Comparison of ENCODE assay signal across 1 cellular context in the genomic region with DNA sequence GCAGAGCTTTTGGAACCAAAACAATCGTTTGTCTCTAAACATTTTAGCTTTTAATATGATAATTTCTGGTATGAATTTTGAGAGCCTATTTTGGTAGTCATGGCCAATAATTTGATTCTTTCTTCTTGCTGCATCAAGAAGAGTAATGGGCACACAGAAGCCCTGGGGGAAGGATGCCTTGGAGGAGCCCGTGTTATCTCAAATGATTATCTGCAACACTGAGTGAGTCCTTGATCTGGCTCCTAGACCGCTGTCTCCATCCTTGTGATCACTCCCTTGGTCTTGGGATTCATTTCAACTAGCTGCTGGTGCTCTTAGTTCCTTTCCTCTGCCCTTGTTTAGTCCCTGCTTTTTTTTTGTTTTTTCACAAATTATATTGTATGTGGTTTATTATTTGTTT.
TF ChIP-seq lines count a peak whose summit lies in the region.

No MANE protein-coding gene starts in this region.

TF ChIP-seq in SK-N-SH treated with all-trans-retinoic acid at 6 μM for 48 hours, 23 proteins besides CTCF, POLR2A, EP300 and RAD21 (continued from another document):
- TF ChIP-seq, protein P1, sequence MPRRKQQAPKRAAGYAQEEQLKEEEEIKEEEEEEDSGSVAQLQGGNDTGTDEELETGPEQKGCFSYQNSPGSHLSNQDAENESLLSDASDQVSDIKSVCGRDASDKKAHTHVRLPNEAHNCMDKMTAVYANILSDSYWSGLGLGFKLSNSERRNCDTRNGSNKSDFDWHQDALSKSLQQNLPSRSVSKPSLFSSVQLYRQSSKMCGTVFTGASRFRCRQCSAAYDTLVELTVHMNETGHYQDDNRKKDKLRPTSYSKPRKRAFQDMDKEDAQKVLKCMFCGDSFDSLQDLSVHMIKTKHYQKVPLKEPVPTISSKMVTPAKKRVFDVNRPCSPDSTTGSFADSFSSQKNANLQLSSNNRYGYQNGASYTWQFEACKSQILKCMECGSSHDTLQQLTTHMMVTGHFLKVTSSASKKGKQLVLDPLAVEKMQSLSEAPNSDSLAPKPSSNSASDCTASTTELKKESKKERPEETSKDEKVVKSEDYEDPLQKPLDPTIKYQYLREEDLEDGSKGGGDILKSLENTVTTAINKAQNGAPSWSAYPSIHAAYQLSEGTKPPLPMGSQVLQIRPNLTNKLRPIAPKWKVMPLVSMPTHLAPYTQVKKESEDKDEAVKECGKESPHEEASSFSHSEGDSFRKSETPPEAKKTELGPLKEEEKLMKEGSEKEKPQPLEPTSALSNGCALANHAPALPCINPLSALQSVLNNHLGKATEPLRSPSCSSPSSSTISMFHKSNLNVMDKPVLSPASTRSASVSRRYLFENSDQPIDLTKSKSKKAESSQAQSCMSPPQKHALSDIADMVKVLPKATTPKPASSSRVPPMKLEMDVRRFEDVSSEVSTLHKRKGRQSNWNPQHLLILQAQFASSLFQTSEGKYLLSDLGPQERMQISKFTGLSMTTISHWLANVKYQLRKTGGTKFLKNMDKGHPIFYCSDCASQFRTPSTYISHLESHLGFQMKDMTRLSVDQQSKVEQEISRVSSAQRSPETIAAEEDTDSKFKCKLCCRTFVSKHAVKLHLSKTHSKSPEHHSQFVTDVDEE (CRISPR knock-in tag; IDR thresholded peaks at IDR 0.05), result no peak
- TF ChIP-seq, protein P2, sequence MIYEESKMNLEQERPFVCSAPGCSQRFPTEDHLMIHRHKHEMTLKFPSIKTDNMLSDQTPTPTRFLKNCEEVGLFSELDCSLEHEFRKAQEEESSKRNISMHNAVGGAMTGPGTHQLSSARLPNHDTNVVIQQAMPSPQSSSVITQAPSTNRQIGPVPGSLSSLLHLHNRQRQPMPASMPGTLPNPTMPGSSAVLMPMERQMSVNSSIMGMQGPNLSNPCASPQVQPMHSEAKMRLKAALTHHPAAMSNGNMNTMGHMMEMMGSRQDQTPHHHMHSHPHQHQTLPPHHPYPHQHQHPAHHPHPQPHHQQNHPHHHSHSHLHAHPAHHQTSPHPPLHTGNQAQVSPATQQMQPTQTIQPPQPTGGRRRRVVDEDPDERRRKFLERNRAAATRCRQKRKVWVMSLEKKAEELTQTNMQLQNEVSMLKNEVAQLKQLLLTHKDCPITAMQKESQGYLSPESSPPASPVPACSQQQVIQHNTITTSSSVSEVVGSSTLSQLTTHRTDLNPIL (CRISPR knock-in tag; IDR thresholded peaks at IDR 0.05; ENCODE audit: low read depth), result no peak
